In genomic region chr20:61698598-61698960, GRCh38 we compare ENCODE assay signal across 36 cellular contexts.
"Had no signal": no experiment of that assay in that cellular context is flagged by ENCODE, and none has a peak within 500 bp of the region (broad histone marks: within the 10 kb centered on the region; RNA-seq: fewer than 3 reads in every experiment).

No MANE protein-coding gene starts in this region.

- H3K27ac Mint-ChIP-seq: activated B cell treated with CpG ODN at 0.5 μM for 24 hours; activated CD4-positive, alpha-beta memory T cell treated with anti-CD3 and anti-CD28 coated beads for 36 hours; activated CD4-positive, alpha-beta T cell treated with anti-CD3 and anti-CD28 coated beads, Interleukin-2, amount 10 ng/mL, durations not matched to agents 24 days and 14 days; activated CD8-positive, alpha-beta memory T cell treated with anti-CD3 and anti-CD28 coated beads, Interleukin-2, amount 10 ng/mL, durations not matched to agents 7 days and 5 days; activated CD8-positive, alpha-beta T cell treated with anti-CD3 and anti-CD28 coated beads for 36 hours; activated naive CD4-positive, alpha-beta T cell treated with anti-CD3 and anti-CD28 coated beads, Interleukin-2, amount 10 ng/mL, durations not matched to agents 7 days and 5 days; activated naive CD4-positive, alpha-beta T cell treated with anti-CD3 and anti-CD28 coated beads, Interleukin-2, amount 50 U/mL, for 24 hours; activated naive CD8-positive, alpha-beta T cell; activated naive CD8-positive, alpha-beta T cell treated with anti-CD3 and anti-CD28 coated beads, Interleukin-2, amount 10 ng/mL, durations not matched to agents 7 days and 5 days; activated naive CD8-positive, alpha-beta T cell treated with anti-CD3 and anti-CD28 coated beads, Interleukin-2, amount 50 U/mL, for 24 hours; activated T-cell treated with anti-CD3 and anti-CD28 coated beads, Interleukin-2, amount 50 U/mL, for 24 hours; activated T-helper 2 cell treated with anti-CD3 and anti-CD28 coated beads, Interferon-gamma antibody, Interleukin-2, Interleukin-4, amounts not matched to agents 10 μg/mL and 5 μg/mL and 100 μg/mL, durations not matched to agents 14 hours and 24 hours and 36 hours; T-helper 1 cell treated with Interleukin-12 subunit alpha and Interleukin-12 subunit beta and Interleukin-4 antibody, amounts not matched to agents 30 μg/mL and 1 μg/mL, for 36 hours; T-helper 2 cell treated with Interferon-gamma antibody and Interleukin-4, amounts not matched to agents 5 μg/mL and 100 μg/mL, for 36 hours had no signal

- H3K36me3 Mint-ChIP-seq: activated CD4-positive, alpha-beta memory T cell treated with anti-CD3 and anti-CD28 coated beads for 36 hours; activated CD8-positive, alpha-beta memory T cell treated with anti-CD3 and anti-CD28 coated beads, Interleukin-2, amount 10 ng/mL, durations not matched to agents 7 days and 5 days; activated naive CD4-positive, alpha-beta T cell treated with anti-CD3 and anti-CD28 coated beads, Interleukin-2, amount 10 ng/mL, durations not matched to agents 7 days and 5 days; activated naive CD4-positive, alpha-beta T cell treated with anti-CD3 and anti-CD28 coated beads, Interleukin-2, amount 50 U/mL, for 24 hours; activated naive CD8-positive, alpha-beta T cell; activated naive CD8-positive, alpha-beta T cell treated with anti-CD3 and anti-CD28 coated beads, Interleukin-2, amount 10 ng/mL, durations not matched to agents 7 days and 5 days had no signal

- H3K36me3 ChIP-seq: ascending aorta, cardiac muscle cell had no signal

- H3K4me3 ChIP-seq: ascending aorta, cardiac muscle cell had no signal

- H3K4me1 ChIP-seq: ascending aorta had no signal

- H3K4me3 Mint-ChIP-seq: activated B cell treated with CpG ODN at 0.5 μM for 24 hours; activated CD4-positive, alpha-beta memory T cell treated with anti-CD3 and anti-CD28 coated beads for 36 hours; activated CD4-positive, alpha-beta T cell treated with anti-CD3 and anti-CD28 coated beads, Interleukin-2, amount 10 ng/mL, durations not matched to agents 24 days and 14 days; activated CD8-positive, alpha-beta memory T cell treated with anti-CD3 and anti-CD28 coated beads, Interleukin-2, amount 10 ng/mL, durations not matched to agents 7 days and 5 days; activated CD8-positive, alpha-beta T cell treated with anti-CD3 and anti-CD28 coated beads for 36 hours; activated naive CD4-positive, alpha-beta T cell treated with anti-CD3 and anti-CD28 coated beads, Interleukin-2, amount 10 ng/mL, durations not matched to agents 7 days and 5 days; activated naive CD4-positive, alpha-beta T cell treated with anti-CD3 and anti-CD28 coated beads, Interleukin-2, amount 50 U/mL, for 24 hours; activated naive CD8-positive, alpha-beta T cell; activated naive CD8-positive, alpha-beta T cell treated with anti-CD3 and anti-CD28 coated beads, Interleukin-2, amount 10 ng/mL, durations not matched to agents 7 days and 5 days; activated naive CD8-positive, alpha-beta T cell treated with anti-CD3 and anti-CD28 coated beads, Interleukin-2, amount 50 U/mL, for 24 hours; activated T-cell treated with anti-CD3 and anti-CD28 coated beads, Interleukin-2, amount 50 U/mL, for 24 hours; brain; T-helper 1 cell treated with Interleukin-12 subunit alpha and Interleukin-12 subunit beta and Interleukin-4 antibody, amounts not matched to agents 30 μg/mL and 1 μg/mL, for 36 hours; T-helper 2 cell treated with Interferon-gamma antibody and Interleukin-4, amounts not matched to agents 5 μg/mL and 100 μg/mL, for 36 hours had no signal

- ATAC-seq: activated CD8-positive, alpha-beta memory T cell treated with anti-CD3 and anti-CD28 coated beads, Interleukin-2, amount 10 ng/mL, durations not matched to agents 7 days and 5 days; activated CD8-positive, alpha-beta T cell treated with anti-CD3 and anti-CD28 coated beads for 36 hours; activated naive CD8-positive, alpha-beta T cell treated with anti-CD3 and anti-CD28 coated beads, Interleukin-2, amount 50 U/mL, for 24 hours had no signal

- H3K27me3 Mint-ChIP-seq: activated B cell treated with CpG ODN at 0.5 μM for 24 hours; activated CD4-positive, alpha-beta memory T cell treated with anti-CD3 and anti-CD28 coated beads for 36 hours; activated CD4-positive, alpha-beta T cell treated with anti-CD3 and anti-CD28 coated beads, Interleukin-2, amount 10 ng/mL, durations not matched to agents 24 days and 14 days; activated CD8-positive, alpha-beta memory T cell treated with anti-CD3 and anti-CD28 coated beads, Interleukin-2, amount 10 ng/mL, durations not matched to agents 7 days and 5 days; activated CD8-positive, alpha-beta T cell treated with anti-CD3 and anti-CD28 coated beads for 36 hours; activated naive CD4-positive, alpha-beta T cell treated with anti-CD3 and anti-CD28 coated beads, Interleukin-2, amount 10 ng/mL, durations not matched to agents 7 days and 5 days; activated naive CD4-positive, alpha-beta T cell treated with anti-CD3 and anti-CD28 coated beads, Interleukin-2, amount 50 U/mL, for 24 hours; activated naive CD8-positive, alpha-beta T cell; activated naive CD8-positive, alpha-beta T cell treated with anti-CD3 and anti-CD28 coated beads, Interleukin-2, amount 10 ng/mL, durations not matched to agents 7 days and 5 days; activated naive CD8-positive, alpha-beta T cell treated with anti-CD3 and anti-CD28 coated beads, Interleukin-2, amount 50 U/mL, for 24 hours; activated T-cell treated with anti-CD3 and anti-CD28 coated beads, Interleukin-2, amount 50 U/mL, for 24 hours; brain had no signal

- H3K4me1 Mint-ChIP-seq: activated B cell treated with CpG ODN at 0.5 μM for 24 hours; activated CD4-positive, alpha-beta T cell treated with anti-CD3 and anti-CD28 coated beads, Interleukin-2, amount 10 ng/mL, durations not matched to agents 24 days and 14 days; activated CD8-positive, alpha-beta memory T cell treated with anti-CD3 and anti-CD28 coated beads, Interleukin-2, amount 10 ng/mL, durations not matched to agents 7 days and 5 days; activated naive CD4-positive, alpha-beta T cell treated with anti-CD3 and anti-CD28 coated beads, Interleukin-2, amount 10 ng/mL, durations not matched to agents 7 days and 5 days; activated naive CD4-positive, alpha-beta T cell treated with anti-CD3 and anti-CD28 coated beads, Interleukin-2, amount 50 U/mL, for 24 hours; activated naive CD8-positive, alpha-beta T cell treated with anti-CD3 and anti-CD28 coated beads, Interleukin-2, amount 10 ng/mL, durations not matched to agents 7 days and 5 days; activated naive CD8-positive, alpha-beta T cell treated with anti-CD3 and anti-CD28 coated beads, Interleukin-2, amount 50 U/mL, for 24 hours had no signal

- FAIRE-seq: bronchial epithelial cell, TTC549 had no signal

- H3K9me3 Mint-ChIP-seq: activated CD4-positive, alpha-beta memory T cell treated with anti-CD3 and anti-CD28 coated beads for 36 hours; activated CD4-positive, alpha-beta T cell treated with anti-CD3 and anti-CD28 coated beads, Interleukin-2, amount 10 ng/mL, durations not matched to agents 24 days and 14 days; activated CD8-positive, alpha-beta T cell treated with anti-CD3 and anti-CD28 coated beads for 36 hours; activated naive CD4-positive, alpha-beta T cell treated with anti-CD3 and anti-CD28 coated beads, Interleukin-2, amount 10 ng/mL, durations not matched to agents 7 days and 5 days; activated naive CD4-positive, alpha-beta T cell treated with anti-CD3 and anti-CD28 coated beads, Interleukin-2, amount 50 U/mL, for 24 hours; activated naive CD8-positive, alpha-beta T cell treated with anti-CD3 and anti-CD28 coated beads, Interleukin-2, amount 10 ng/mL, durations not matched to agents 7 days and 5 days; activated naive CD8-positive, alpha-beta T cell treated with anti-CD3 and anti-CD28 coated beads, Interleukin-2, amount 50 U/mL, for 24 hours; activated T-cell treated with anti-CD3 and anti-CD28 coated beads, Interleukin-2, amount 50 U/mL, for 24 hours; activated T-helper 2 cell treated with anti-CD3 and anti-CD28 coated beads, Interferon-gamma antibody, Interleukin-2, Interleukin-4, amounts not matched to agents 10 μg/mL and 5 μg/mL and 100 μg/mL, durations not matched to agents 14 hours and 24 hours and 36 hours; T-helper 1 cell treated with Interleukin-12 subunit alpha and Interleukin-12 subunit beta and Interleukin-4 antibody, amounts not matched to agents 30 μg/mL and 1 μg/mL, for 36 hours; T-helper 2 cell treated with Interferon-gamma antibody and Interleukin-4, amounts not matched to agents 5 μg/mL and 100 μg/mL, for 36 hours had no signal

- DNase-seq: activated B cell treated with CpG ODN at 0.5 μM for 24 hours; activated CD4-positive, alpha-beta memory T cell treated with anti-CD3 and anti-CD28 coated beads for 36 hours; activated CD4-positive, alpha-beta T cell treated with anti-CD3 and anti-CD28 coated beads for 4 hours; activated CD4-positive, alpha-beta T cell treated with anti-CD3 and anti-CD28 coated beads, Interleukin-2, amount 10 ng/mL, durations not matched to agents 24 days and 14 days; activated CD4-positive, alpha-beta T cell treated with anti-CD3 and anti-CD28 coated beads, Interleukin-2, amount 50 U/mL, for 1 hour; activated CD4-positive, alpha-beta T cell treated with anti-CD3 and anti-CD28 coated beads, Interleukin-2, amount 50 U/mL, for 4 hours; activated CD4-positive, CD25-positive, alpha-beta regulatory T cell treated with anti-CD3 and anti-CD28 coated beads, Interleukin-2, amount 50 U/mL, for 72 hours; activated CD8-positive, alpha-beta memory T cell treated with anti-CD3 and anti-CD28 coated beads for 24 hours; activated CD8-positive, alpha-beta memory T cell treated with anti-CD3 and anti-CD28 coated beads, Interleukin-2, amount 10 ng/mL, durations not matched to agents 7 days and 5 days; activated CD8-positive, alpha-beta memory T cell treated with anti-CD3 and anti-CD28 coated beads, Interleukin-2, amount 50 U/mL, for 48 hours; activated CD8-positive, alpha-beta T cell treated with anti-CD3 and anti-CD28 coated beads for 36 hours; activated effector memory CD4-positive, alpha-beta T cell treated with Interleukin-2 at 50 U/mL for 16 hours; activated gamma-delta T cell; activated naive CD4-positive, alpha-beta T cell treated with anti-CD3 and anti-CD28 coated beads, Interleukin-2, amount 10 ng/mL, durations not matched to agents 7 days and 5 days; activated naive CD4-positive, alpha-beta T cell treated with Interleukin-2 at 50 U/mL for 16 hours; activated naive CD8-positive, alpha-beta T cell treated with anti-CD3 and anti-CD28 coated beads, Interleukin-2, amount 10 ng/mL, durations not matched to agents 7 days and 5 days; activated naive CD8-positive, alpha-beta T cell treated with anti-CD3 and anti-CD28 coated beads, Interleukin-2, amount 50 U/mL, for 24 hours; activated T-cell treated with anti-CD3 and anti-CD28 coated beads, Interleukin-2, amount 50 U/mL, for 24 hours; activated T-cell treated with anti-CD3 and anti-CD28 coated beads, Interleukin-2, amount 50 U/mL, for 48 hours; amygdala; anterior cingulate cortex; central memory CD4-positive, alpha-beta T cell; T-helper 1 cell; T-helper 2 cell; T-helper 9 cell had no signal

- H3K9me3 ChIP-seq: ascending aorta had no signal

- H3K27ac ChIP-seq: ascending aorta, cardiac muscle cell, VCaP had no signal
